ENCODE assay signal across 1 cellular context in genomic region chr6:41940759-41941279, GRCh38.
A peak's percentile ranks its signal among the peaks of the same experiment; 100 is the strongest.
TF ChIP-seq lines count a peak whose summit lies in the region.

No MANE protein-coding gene starts in this region.

TF ChIP-seq in K562, 482 proteins besides CTCF, POLR2A, EP300 and RAD21 (continued from another document):
- TF ChIP-seq THAP12 (CRISPR knock-in tag; IDR thresholded peaks at IDR 0.05) (no peak), SREBF1 (IDR thresholded peaks at IDR 0.05; ENCODE audit: borderline replicate concordance, low read depth, low read length) (no peak), KLF1 (tag; IDR thresholded peaks at IDR 0.05) (no peak), E2F5 (CRISPR knock-in tag; IDR thresholded peaks at IDR 0.05) (0 out of 2 replicates have a peak, but pooled peaks have one; percentile 51), ZNF57 (CRISPR knock-in tag; IDR thresholded peaks at IDR 0.05) (no peak), ID3 (CRISPR knock-in tag; IDR thresholded peaks at IDR 0.05) (no peak), ID3 (tag; IDR thresholded peaks at IDR 0.05) (no peak), ZBTB26 (CRISPR knock-in tag; IDR thresholded peaks at IDR 0.05) (0 out of 2 replicates have a peak, but pooled peaks have one; percentile 30), MCM7 (IDR thresholded peaks at IDR 0.05) (no peak), HNRNPL (IDR thresholded peaks at IDR 0.05; ENCODE audit: low read depth, low read length) (no peak), KHSRP (IDR thresholded peaks at IDR 0.05) (no peak), ZNF133 (CRISPR knock-in tag; IDR thresholded peaks at IDR 0.05) (no peak)
